In the genomic region with DNA sequence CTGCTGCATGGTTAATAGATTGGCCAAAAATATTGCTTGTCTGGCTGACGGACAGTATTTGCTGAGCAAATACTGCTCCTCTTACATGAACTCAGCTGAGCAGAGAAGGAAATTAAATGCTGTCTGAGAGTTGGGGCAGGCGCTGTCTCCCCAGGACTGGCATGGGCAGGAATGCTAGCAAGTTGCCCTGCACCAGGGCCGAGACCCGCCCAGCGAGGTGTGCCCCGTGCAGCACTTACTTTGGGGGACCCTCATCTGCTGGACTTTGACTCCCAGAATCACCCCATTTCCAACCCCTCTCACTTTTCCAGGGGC, we compare ENCODE assay signal across 8 cellular contexts. TPM values are rescaled to one million over a fixed set of nuclear protein-coding genes. Genes with fewer than 3 reads are reported as not detected.
DNase-seq lines count a peak whose midpoint lies in the region; ATAC-seq and TF ChIP-seq lines count a peak whose summit lies in the region.

No MANE protein-coding gene starts in this region.

- H2AFZ ChIP-seq in trophoblast cell (ENCODE audit: insufficient read depth, low read length, poor library complexity) = no peak overlapping the region

- H3K9ac ChIP-seq in ES-I3 (ENCODE audit: low read depth, low read length) = peak overlapping the region; percentile 73; the same call in 1 of the 2 replicates
- peak overlapping the region; percentile 48 for H3K9ac ChIP-seq in trophoblast cell (ENCODE audit: low read length)

- no peak overlapping the region for H4K91ac ChIP-seq in trophoblast cell (ENCODE audit: low read depth, low read length)

- CTCF ChIA-PET in Panc1 (lab: Charles Lee) = no interaction called here

- ATAC-seq in Panc1 (no peak), HG02642 (IDR thresholded peaks at IDR 0.05; ENCODE audit: poor library complexity, unreplicated experiment) (no peak)

- H2BK5ac ChIP-seq in trophoblast cell (ENCODE audit: low read depth, low read length, poor library complexity) = no peak overlapping the region

- peaks cover 2% of the 10 kb centered on the region; the same call in 1 of the 2 replicates for H3K4me1 ChIP-seq in ES-I3 (ENCODE audit: insufficient read depth, low read length)
- H3K4me1 ChIP-seq in Panc1 (ENCODE audit: control insufficient read depth, insufficient read depth, low read length) = peaks cover 49% of the 10 kb centered on the region
- peaks cover 55 to 75% (median 69%) of the 10 kb centered on the region in 4 donors for H3K4me1 ChIP-seq in esophagus muscularis mucosa
- H3K4me1 ChIP-seq in trophoblast cell (ENCODE audit: control insufficient read depth in 1 of 2, insufficient read depth in 2 of 2, low read length in 2 of 2) = peaks cover 43 to 57% of the 10 kb centered on the region in 2 experiments

- H3K79me2 ChIP-seq in trophoblast cell (ENCODE audit: control insufficient read depth, insufficient read depth, low read length, poor library complexity) = peaks cover 27% of the 10 kb centered on the region

- H3K4me3 ChIP-seq in Panc1 (ENCODE audit: low read depth in 2 of 2, low read length in 2 of 2) (peak overlapping the region; percentile 73 to 84), esophagus muscularis mucosa (peak overlapping the region; percentile 60 to 95 (median 72)), trophoblast cell (ENCODE audit: low read depth, low read length) (peak overlapping the region; percentile 75)

- H3K36me3 ChIP-seq in ES-I3 (ENCODE audit: insufficient read depth, low read length) (no peaks in the 10 kb centered on the region), Panc1 (ENCODE audit: control insufficient read depth, insufficient read depth, low read length) (no peaks in the 10 kb centered on the region), esophagus muscularis mucosa (peaks cover 0 to 8% (median 4%) of the 10 kb centered on the region in 4 donors), trophoblast cell (ENCODE audit: control insufficient read depth in 1 of 2, insufficient read depth in 2 of 2, low read length in 2 of 2) (peaks cover 3% of the 10 kb centered on the region in 2 experiments)

- TF ChIP-seq CTCF in Panc1 (IDR thresholded peaks at IDR 0.05) = no peak
- TF ChIP-seq CTCF in esophagus muscularis mucosa (IDR thresholded peaks at IDR 0.05) = no peak

- intact Hi-C loops in Panc1 (cut with micrococcal nuclease; ENCODE audit: unreplicated experiment) (no loop called here), esophagus muscularis mucosa (cut with DNase I) (loop anchor here (10.0 kb wide), 2 partner anchors 347 to 407 kb away; a partner anchor contains a TSS)

- no peak overlapping the region for H2BK12ac ChIP-seq in trophoblast cell (ENCODE audit: low read length)

- no peak overlapping the region for H4K8ac ChIP-seq in trophoblast cell (ENCODE audit: low read depth, low read length)

- H3K9me3 ChIP-seq in ES-I3 (ENCODE audit: control insufficient read depth, insufficient read depth, low read length) (no peaks in the 10 kb centered on the region), Panc1 (ENCODE audit: control insufficient read depth, insufficient read depth, low read depth, low read length) (no peaks in the 10 kb centered on the region), esophagus muscularis mucosa (no peaks in the 10 kb centered on the region), trophoblast cell (ENCODE audit: insufficient read depth, low read depth, low read length) (peaks cover 3% of the 10 kb centered on the region)

- in situ Hi-C loops in Panc1 (cut with HindIII; ENCODE audit: low pct_unique_long_range_greater_than_20kb, low sequenced_read_pairs) = no loop called here

- no peak overlapping the region for H2AK5ac ChIP-seq in trophoblast cell (ENCODE audit: low read length)

- peak overlapping the region; percentile 77 for H3K4ac ChIP-seq in trophoblast cell (ENCODE audit: low read depth, low read length)

- no peak overlapping the region for H3K18ac ChIP-seq in trophoblast cell (ENCODE audit: low read length)

- H3K27ac ChIP-seq in Panc1 (ENCODE audit: low read length) = peak overlapping the region; percentile 70
- peak overlapping the region in 2 of 4 donors; percentile 35 to 68 for H3K27ac ChIP-seq in esophagus muscularis mucosa (replicated peaks in 1 of 4)
- H3K27ac ChIP-seq in trophoblast cell (ENCODE audit: low read depth, low read length) = no peak overlapping the region

- no peaks in the 10 kb centered on the region for H3K27me3 ChIP-seq in Panc1 (ENCODE audit: control insufficient read depth, insufficient read depth, low read length)
- no peaks in the 10 kb centered on the region for H3K27me3 ChIP-seq in esophagus muscularis mucosa
- peaks cover 11% of the 10 kb centered on the region for H3K27me3 ChIP-seq in trophoblast cell (ENCODE audit: insufficient read depth, low read length)

- no peak for TF ChIP-seq EP300 in esophagus muscularis mucosa (IDR thresholded peaks at IDR 0.05)

- H2BK120ac ChIP-seq in trophoblast cell (ENCODE audit: insufficient read depth, low read length, poor library complexity) = no peak overlapping the region

- WGBS in esophagus muscularis mucosa = 39% methylated on average over 5 of the region's 6 CpGs
- no CpG with 5 or more reads among the region's 6 CpGs for whole genome bisulfite sequencing in trophoblast cell (ENCODE audit: extremely low coverage, insufficient coverage, insufficient read length)

- POLR2A ChIA-PET in Panc1 (lab: Charles Lee) = no interaction called here

- no peak for DNase-seq in Panc1 (ENCODE audit: low read depth, low spot score)
- DNase-seq in esophagus muscularis mucosa (ENCODE audit: extremely low spot score) = no peak
- DNase-seq in trophoblast cell = no peak
- DNase-seq in stimulated activated naive CD4-positive, alpha-beta T cell treated with Interleukin-2 at 50 U/mL for 16 hours (lab: John Stamatoyannopoulos, UW) = no peak
- DNase-seq in NCI-H1092 treated with DMSO at 0.1 percent for 48 hours (lab: John Stamatoyannopoulos, UW) = no peak
- DNase-seq in NCI-H446 treated with DMSO at 0.1 percent for 48 hours (lab: John Stamatoyannopoulos, UW) = no peak

- H3K14ac ChIP-seq in trophoblast cell (ENCODE audit: low read length) = no peak overlapping the region

- H3K4me2 ChIP-seq in trophoblast cell (ENCODE audit: low read length) = peak overlapping the region; percentile 68

- H4K12ac ChIP-seq in trophoblast cell (ENCODE audit: low read depth, low read length) = no peak overlapping the region

- peaks cover 24% of the 10 kb centered on the region for H3K79me1 ChIP-seq in trophoblast cell (ENCODE audit: low read length)

- no peak for TF ChIP-seq POLR2A in esophagus muscularis mucosa (IDR thresholded peaks at IDR 0.05; ENCODE audit: low read depth)

- TSS peak; percentile 87 for BruUV-seq in Panc1 (replicated peaks; lab: Mats Ljungman, UMichigan)

- H3K23ac ChIP-seq in trophoblast cell (ENCODE audit: low read length) = no peak overlapping the region

RNA-seq across cellular contexts. Expression of a gene that starts 1.4 kb away (rescaled TPM):
- 104 TPM for total RNA-seq in Panc1 (2021; ENCODE audit: unreplicated experiment)
- polyA plus RNA-seq in Panc1 (2012; ENCODE audit: insufficient read length) = 132 TPM
- total RNA-seq in esophagus muscularis mucosa = 10 to 100 TPM; 14.4 to 28.1 (median 18.5) TPM
- 64.1 and 68.4 TPM in 2 replicates for polyA plus RNA-seq in trophoblast cell (2013)
